17 cellular contexts compared by ENCODE assay signal in genomic region chr3:120661106-120661962, GRCh38. TPM values are rescaled to one million over a fixed set of nuclear protein-coding genes. Genes with fewer than 3 reads are reported as not detected.
"Had no signal": no experiment of that assay in that cellular context is flagged by ENCODE, and none has a peak within 500 bp of the region (broad histone marks: within the 10 kb centered on the region; RNA-seq: fewer than 3 reads in every experiment).

No MANE protein-coding gene starts in this region.

- H3K4me3 Mint-ChIP-seq: activated CD4-positive, alpha-beta T cell treated with anti-CD3 and anti-CD28 coated beads, Interleukin-2, amount 10 ng/mL, durations not matched to agents 7 days and 5 days; central memory CD8-positive, alpha-beta T cell; endodermal cell; naive B cell; stimulated activated effector memory CD8-positive, alpha-beta T cell treated with anti-CD3 and anti-CD28 coated beads, Interleukin-12 subunit alpha, Interleukin-12 subunit beta, amount 100 ng/mL, for 72 hours; T-helper 1 cell treated with Interleukin-12 subunit alpha and Interleukin-12 subunit beta and Interleukin-4 antibody, amounts not matched to agents 30 μg/mL and 1 μg/mL, for 36 hours had no signal

- H3K27me3 ChIP-seq: tibial nerve had no signal

- ATAC-seq: right cardiac atrium; stimulated activated effector memory CD8-positive, alpha-beta T cell treated with anti-CD3 and anti-CD28 coated beads, Interleukin-12 subunit alpha, Interleukin-12 subunit beta, amount 100 ng/mL, for 72 hours had no signal

- H3K27ac ChIP-seq: neutrophil, tibial nerve had no signal

- H3K36me3 Mint-ChIP-seq: stimulated activated effector memory CD8-positive, alpha-beta T cell treated with anti-CD3 and anti-CD28 coated beads, Interleukin-12 subunit alpha, Interleukin-12 subunit beta, amount 100 ng/mL, for 72 hours had no signal

- H3K4me1 ChIP-seq: tibial nerve had no signal

- H3K9me3 Mint-ChIP-seq: central memory CD8-positive, alpha-beta T cell; stimulated activated effector memory CD8-positive, alpha-beta T cell treated with anti-CD3 and anti-CD28 coated beads, Interleukin-12 subunit alpha, Interleukin-12 subunit beta, amount 100 ng/mL, for 72 hours; T-helper 1 cell treated with Interleukin-12 subunit alpha and Interleukin-12 subunit beta and Interleukin-4 antibody, amounts not matched to agents 30 μg/mL and 1 μg/mL, for 36 hours had no signal

- H3K9me3 ChIP-seq: neutrophil, tibial nerve had no signal

- H3K27ac Mint-ChIP-seq: activated CD4-positive, alpha-beta T cell treated with anti-CD3 and anti-CD28 coated beads, Interleukin-2, amount 10 ng/mL, durations not matched to agents 7 days and 5 days; endodermal cell; naive B cell; stimulated activated effector memory CD8-positive, alpha-beta T cell treated with anti-CD3 and anti-CD28 coated beads, Interleukin-12 subunit alpha, Interleukin-12 subunit beta, amount 100 ng/mL, for 72 hours; T-helper 1 cell treated with Interleukin-12 subunit alpha and Interleukin-12 subunit beta and Interleukin-4 antibody, amounts not matched to agents 30 μg/mL and 1 μg/mL, for 36 hours had no signal

- H3K4me1 Mint-ChIP-seq: activated CD4-positive, alpha-beta T cell treated with anti-CD3 and anti-CD28 coated beads, Interleukin-2, amount 10 ng/mL, durations not matched to agents 7 days and 5 days; central memory CD8-positive, alpha-beta T cell; naive B cell; stimulated activated effector memory CD8-positive, alpha-beta T cell treated with anti-CD3 and anti-CD28 coated beads, Interleukin-12 subunit alpha, Interleukin-12 subunit beta, amount 100 ng/mL, for 72 hours had no signal

- H3K4me3 ChIP-seq: lung, tibial nerve had no signal

- DNase-seq: activated CD4-positive, alpha-beta T cell treated with anti-CD3 and anti-CD28 coated beads, Interleukin-2, amount 10 ng/mL, durations not matched to agents 7 days and 5 days; activated CD4-positive, CD25-positive, alpha-beta regulatory T cell; activated naive CD4-positive, alpha-beta T cell treated with anti-CD3 and anti-CD28 coated beads, Interleukin-2, amount 50 U/mL, for 16 hours; activated T-cell treated with anti-CD3 and anti-CD28 coated beads for 4 hours; dermis blood vessel endothelial cell; endodermal cell; erythroblast; glutamatergic neuron; midbrain; naive B cell; right cardiac atrium had no signal

- H3K36me3 ChIP-seq: neutrophil, tibial nerve had no signal

RNA-seq across cellular contexts. Expression of gene HGD, which starts 20.7 kb away (rescaled TPM):
- total RNA-seq: endodermal cell, tibial nerve had no signal
